ENCODE assay signal across 12 cellular contexts in the genomic region with DNA sequence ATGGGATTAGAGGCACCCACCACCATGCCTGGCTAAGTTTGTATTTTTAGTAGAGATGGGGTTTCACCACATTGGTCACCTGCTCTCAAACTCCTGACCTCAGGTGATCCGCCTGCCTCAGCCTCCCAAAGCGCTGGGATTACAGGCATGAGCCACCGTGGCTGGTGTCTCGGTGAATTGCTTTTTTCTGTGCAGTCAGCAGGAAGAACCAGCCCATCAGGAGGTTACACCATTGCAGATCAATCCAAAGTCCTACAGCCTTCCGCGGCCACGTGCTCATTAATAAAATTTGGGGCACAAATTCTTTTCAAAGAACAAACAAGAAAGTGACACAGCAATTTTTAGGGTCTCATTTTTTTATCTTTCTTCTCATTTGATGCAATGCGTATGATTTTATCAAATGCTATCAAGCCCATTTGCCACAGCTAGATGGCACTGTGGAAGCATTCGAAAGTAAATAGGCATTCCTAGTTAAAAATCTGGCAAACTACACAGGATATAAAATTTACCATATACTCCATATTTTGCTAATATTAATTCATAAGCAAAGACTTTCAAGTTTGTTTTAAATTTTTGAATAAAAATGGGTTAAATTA. TPM values are rescaled to one million over a fixed set of nuclear protein-coding genes. Genes with fewer than 3 reads are reported as not detected.
DNase-seq lines count a peak whose midpoint lies in the region; ATAC-seq, FAIRE-seq and TF ChIP-seq lines count a peak whose summit lies in the region.
"Had no signal": no experiment of that assay in that cellular context is flagged by ENCODE, and none has a peak within 500 bp of the region (broad histone marks: within the 10 kb centered on the region; RNA-seq: fewer than 3 reads in every experiment).

No MANE protein-coding gene starts in this region.

- TF ChIP-seq EP300 in A549 (IDR thresholded peaks at IDR 0.05) (no peak), K562 (IDR thresholded peaks at IDR 0.05; ENCODE audit: low read length) (no peak)

- no peaks in the 10 kb centered on the region for H3K9me1 ChIP-seq in K562 (ENCODE audit: control insufficient read depth, insufficient read depth, low read length)

- H4K20me1 ChIP-seq in K562 (replicated peaks; ENCODE audit: control insufficient read depth, insufficient read depth, low read length) = no peaks in the 10 kb centered on the region

- intact Hi-C loops in K562 (cut with micrococcal nuclease) = no loop called here

- FAIRE-seq in A549 (lab: Jason Lieb, UNC) = peak; percentile 36
- no peak for FAIRE-seq in K562 (lab: Jason Lieb, UNC)
- FAIRE-seq: GM12878 had no signal

- no TSS peak for BruUV-seq in K562 (replicated peaks; lab: Mats Ljungman, UMichigan)

- TF ChIP-seq RAD21 in A549 (conservative IDR thresholded peaks at IDR 0.05 in 1 of 2, IDR thresholded peaks at IDR 0.05 in 1 of 2) (peak in 1 of 2 experiments; percentile 31; a peak in 1 of 5 replicates), K562 (CRISPR knock-in tag; conservative IDR thresholded peaks at IDR 0.05 in 1 of 2, IDR thresholded peaks at IDR 0.05 in 1 of 2) (no peak)

- no peaks in the 10 kb centered on the region for H3K4me1 ChIP-seq in A549
- no peaks in the 10 kb centered on the region for H3K4me1 ChIP-seq in K562 (replicated peaks in 1 of 2; ENCODE audit: control insufficient read depth in 2 of 2, insufficient read depth in 2 of 2, low read length in 2 of 2)
- no peaks in the 10 kb centered on the region for H3K4me1 ChIP-seq in Peyer's patch

- H3K9me3 ChIP-seq in A549 (peaks cover 64% of the 10 kb centered on the region), K562 (replicated peaks; ENCODE audit: control insufficient read depth, insufficient read depth, low read depth, low read length) (no peaks in the 10 kb centered on the region), Peyer's patch (peaks cover 0 to 11% (median 0%) of the 10 kb centered on the region in 4 donors)

- no peaks in the 10 kb centered on the region for H3K79me2 ChIP-seq in K562 (ENCODE audit: control insufficient read depth, insufficient read depth, low read length)

- DNase-seq in A549 (ENCODE audit: low read depth in 1 of 2, low spot score in 1 of 2) = peak in 1 of 2 experiments; percentile 17
- DNase-seq in LNCaP clone FGC (ENCODE audit: low read depth) = no peak
- no peak for DNase-seq in K562 (ENCODE audit: extremely low read depth in 1 of 4, low spot score in 3 of 4)
- DNase-seq in left kidney (ENCODE audit: low read depth, low spot score) = peak; percentile 56
- no peak for DNase-seq in DMS153 treated with DMSO at 0.1 percent for 48 hours (lab: John Stamatoyannopoulos, UW; ENCODE audit: unreplicated experiment)
- DNase-seq in Peyer's patch = no peak
- DNase-seq in T-helper 1 cell = no peak
- DNase-seq: CD4-positive, CD25-positive, alpha-beta regulatory T cell; NCI-H526 treated with DMSO at 0.1 percent for 48 hours; stimulated activated naive CD4-positive, alpha-beta T cell treated with Interleukin-2 at 50 U/mL for 16 hours had no signal

- POLR2A ChIA-PET in A549 (lab: Yijun Ruan, JAX) (no interaction called here), K562 (lab: Yijun Ruan, JAX) (no interaction called here)

- H3K27me3 ChIP-seq in K562 (ENCODE audit: control insufficient read depth in 2 of 2, insufficient read depth in 2 of 2, low read length in 2 of 2) (no peaks in the 10 kb centered on the region), Peyer's patch (no peaks in the 10 kb centered on the region)

- H3K27ac ChIP-seq in A549 (no peak overlapping the region), K562 (ENCODE audit: extremely low read depth, low read depth, low read length) (no peak overlapping the region), Peyer's patch (no peak overlapping the region)

- no peak for TF ChIP-seq POLR2A in A549 (IDR thresholded peaks at IDR 0.05; ENCODE audit: low read length)
- no peak for TF ChIP-seq POLR2A in K562 (conservative IDR thresholded peaks at IDR 0.05)
- no peak for TF ChIP-seq POLR2A in Peyer's patch (IDR thresholded peaks at IDR 0.05)

- H3K4me3 ChIP-seq in A549 (no peak overlapping the region), LNCaP clone FGC (ENCODE audit: low read depth, low read length) (no peak overlapping the region), K562 (no peak overlapping the region), Peyer's patch (no peak overlapping the region)
- H3K4me3 ChIP-seq: GM12878 had no signal

- in situ Hi-C loops in K562 (cut with MboI) = no loop called here

- H3K9ac ChIP-seq in K562 (ENCODE audit: insufficient read depth in 1 of 2, low read depth in 2 of 2, low read length in 2 of 2) = no peak overlapping the region

- CTCF ChIA-PET in A549 (lab: Yijun Ruan, JAX) = no interaction called here
- CTCF ChIA-PET in K562 (lab: Yijun Ruan, JAX; ENCODE audit: low intra/inter-chr PET ratio) = no interaction called here

- no peak for TF ChIP-seq CTCF in A549 (IDR thresholded peaks at IDR 0.05)
- TF ChIP-seq CTCF in LNCaP clone FGC (IDR thresholded peaks at IDR 0.05; ENCODE audit: control insufficient read depth, extremely low read depth, insufficient read depth) = peak; percentile 68
- no peak for TF ChIP-seq CTCF in K562 (IDR thresholded peaks at IDR 0.05 in 2 of 3, conservative IDR thresholded peaks at IDR 0.05 in 1 of 3; ENCODE audit: insufficient read depth in 2 of 3, low read depth in 1 of 3, low read length in 3 of 3)
- no peak for TF ChIP-seq CTCF in Peyer's patch (IDR thresholded peaks at IDR 0.05)

- ATAC-seq in A549 = no peak
- no peak for ATAC-seq in K562
- ATAC-seq in HG03159 (IDR thresholded peaks at IDR 0.05; ENCODE audit: unreplicated experiment) = no peak
- ATAC-seq: GM12878 had no signal

- 8% methylated on average over 9 of the region's 9 CpGs for WGBS in A549 (ENCODE audit: missing lambda C conversion rate)
- WGBS in K562 (ENCODE audit: insufficient coverage, low coverage, missing lambda C conversion rate) = under 1% methylated on average over 9 of the region's 9 CpGs

- H3K4me2 ChIP-seq in A549 (no peak overlapping the region), K562 (ENCODE audit: insufficient read depth, low read length) (no peak overlapping the region)

- H3K36me3 ChIP-seq in K562 (ENCODE audit: control insufficient read depth, insufficient read depth, low read length) (no peaks in the 10 kb centered on the region), Peyer's patch (no peaks in the 10 kb centered on the region)

- no peak overlapping the region for H2AFZ ChIP-seq in K562 (ENCODE audit: low read depth, low read length)

TF ChIP-seq in A549, 52 proteins besides CTCF, POLR2A, EP300 and RAD21:
- no peak for TF ChIP-seq ESRRA (IDR thresholded peaks at IDR 0.05; ENCODE audit: borderline replicate concordance, low read length)
- peak; percentile 10 for TF ChIP-seq MAFK (IDR thresholded peaks at IDR 0.05; ENCODE audit: partially characterized antibody)

TF ChIP-seq in K562, 482 proteins besides CTCF, POLR2A, EP300 and RAD21:
- TF ChIP-seq KLF10 (CRISPR knock-in tag; IDR thresholded peaks at IDR 0.05) (no peak), CEBPB (tag; IDR thresholded peaks at IDR 0.05) (no peak), MAFG (tag; conservative IDR thresholded peaks at IDR 0.05) (0 out of 2 replicates have a peak, but pooled peaks have one; percentile 11)

RNA-seq across cellular contexts. Expression of a gene that starts 54.4 kb away (rescaled TPM):
- polyA plus RNA-seq in A549 (2011; rRNA removed) (not detected in 2 replicates), A549 (2017; fragmentation: RNase III; extraction: RNeasy Plus Mini Kit Qiagen cat#74134 plus additional on column Dnase treatment) (not detected in 3 replicates), K562 (2011; rRNA removed) (not detected in 2 replicates), K562 (2014; fragmentation: Illumina TruSeq; extraction: Trizol) (not detected in 2 replicates), K562 (2014; fragmentation: Nextera tagmentation; extraction: Ambion mirVana) (not detected), K562 (2014; rRNA removed) (not detected in 2 replicates)
- polyA plus RNA-seq in A549 (2012; cell fraction: cytosol; rRNA removed) = not detected in 2 replicates
- polyA plus RNA-seq in A549 (2012; cell fraction: nucleus; rRNA removed) = not detected in 2 replicates
- polyA minus RNA-seq in A549 (2011; rRNA and poly(A)+ RNA removed) = not detected in 2 replicates
- total RNA-seq in K562 (2011; cell fraction: chromatin; rRNA removed; ENCODE audit: low replicate concordance) = not detected in 2 replicates
- 0.13 TPM in 1 of 2 replicates, not detected in the other for total RNA-seq in K562 (2011; cell fraction: nucleolus; rRNA removed)
- total RNA-seq in K562 (2011; cell fraction: nucleoplasm; rRNA removed) = not detected in 2 replicates
- total RNA-seq in K562 (2014; rRNA removed) (not detected in 2 replicates), K562 (2014; rRNA removed; fragmentation: Illumina TruSeq; extraction: Trizol) (not detected in 2 replicates), K562 (2015; rRNA removed; fragmentation: Illumina TruSeq; extraction: Trizol) (not detected in 2 replicates), K562 (2021) (not detected in 2 replicates), Peyer's patch (1 to 10 TPM in 3 of 4 donors, under 1 TPM in 1; 0.94 to 1.7 (median 1.2) TPM)
- polyA plus RNA-seq in K562 (2011; cell fraction: cytosol; rRNA removed) = 0.12 TPM in 1 of 2 replicates, not detected in the other
- polyA plus RNA-seq in K562 (2011; cell fraction: nucleus; rRNA removed) = not detected in 2 replicates
- not detected in 2 replicates for polyA plus RNA-seq in K562 (2012)
- 0.07 TPM in 1 of 2 replicates, not detected in the other for polyA minus RNA-seq in K562 (2011; rRNA and poly(A)+ RNA removed)
- not detected in 2 replicates for polyA minus RNA-seq in K562 (2011; cell fraction: cytosol; rRNA and poly(A)+ RNA removed)
- polyA minus RNA-seq in K562 (2011; cell fraction: nucleus; rRNA and poly(A)+ RNA removed) = not detected in 2 replicates
- total RNA-seq: GM12878 had no signal
- polyA plus RNA-seq: GM12878 had no signal
